In the genomic region with DNA sequence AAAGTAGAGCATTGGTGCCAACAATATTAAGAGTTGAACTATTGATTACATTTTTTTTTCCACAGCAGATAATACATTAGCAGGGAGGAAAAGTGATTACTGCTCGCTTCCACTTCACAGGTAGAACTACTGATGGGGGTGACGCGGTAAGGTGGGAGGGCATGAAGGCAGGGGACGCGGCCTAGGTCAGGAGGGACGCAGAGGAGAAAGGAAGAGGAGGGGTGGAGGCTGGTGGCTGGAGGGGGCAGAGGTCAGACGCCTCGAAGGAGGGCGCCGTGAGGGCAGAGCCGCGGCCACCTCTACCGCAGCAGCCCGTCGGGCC, we compare ENCODE assay signal across 8 cellular contexts. TPM values are rescaled to one million over a fixed set of nuclear protein-coding genes. Genes with fewer than 3 reads are reported as not detected.
DNase-seq lines count a peak whose midpoint lies in the region; ATAC-seq lines count a peak whose summit lies in the region.

No MANE protein-coding gene starts in this region.

- peak overlapping the region; percentile 75 for H3K4me3 Mint-ChIP-seq in activated CD4-positive, alpha-beta memory T cell treated with anti-CD3 and anti-CD28 coated beads, Interleukin-2, amount 10 ng/mL, durations not matched to agents 7 days and 5 days
- peak overlapping the region; percentile 78 to 89 (median 81) for H3K4me3 Mint-ChIP-seq in immature natural killer cell

- no peaks in the 10 kb centered on the region for H3K9me3 Mint-ChIP-seq in activated CD4-positive, alpha-beta memory T cell treated with anti-CD3 and anti-CD28 coated beads, Interleukin-2, amount 10 ng/mL, durations not matched to agents 7 days and 5 days
- H3K9me3 Mint-ChIP-seq in immature natural killer cell, result no peaks in the 10 kb centered on the region

- ATAC-seq in activated CD4-positive, CD25-positive, alpha-beta regulatory T cell treated with anti-CD3 and anti-CD28 coated beads, Interleukin-2, amount 50 U/mL, for 24 hours, result peak; percentile 19 to 25
- ATAC-seq in HG03045 (IDR thresholded peaks at IDR 0.05; ENCODE audit: unreplicated experiment), result no peak

- peaks cover 8% of the 10 kb centered on the region for H3K27me3 Mint-ChIP-seq in activated CD4-positive, alpha-beta memory T cell treated with anti-CD3 and anti-CD28 coated beads, Interleukin-2, amount 10 ng/mL, durations not matched to agents 7 days and 5 days
- H3K27me3 Mint-ChIP-seq in immature natural killer cell (ENCODE audit: low read depth in 3 of 3), result peaks cover 3 to 10% (median 7%) of the 10 kb centered on the region in 3 donors

- peak overlapping the region; percentile 71 for H3K27ac Mint-ChIP-seq in activated CD4-positive, alpha-beta memory T cell treated with anti-CD3 and anti-CD28 coated beads, Interleukin-2, amount 10 ng/mL, durations not matched to agents 7 days and 5 days
- peak overlapping the region; percentile 42 to 96 (median 87) for H3K27ac Mint-ChIP-seq in immature natural killer cell

- H3K4me1 Mint-ChIP-seq in activated CD4-positive, alpha-beta memory T cell treated with anti-CD3 and anti-CD28 coated beads, Interleukin-2, amount 10 ng/mL, durations not matched to agents 7 days and 5 days, result peaks cover 24% of the 10 kb centered on the region
- peaks cover 19 to 25% of the 10 kb centered on the region in 2 donors for H3K4me1 Mint-ChIP-seq in immature natural killer cell

- CTCF ChIA-PET in activated CD4-positive, alpha-beta memory T cell treated with anti-CD3 and anti-CD28 coated beads, Interleukin-2, amount 10 ng/mL, durations not matched to agents 7 days and 5 days (lab: Charles Lee), result interaction anchor here (0.6 to 2.6 kb wide), 5 partner anchors 10 to 225 kb away, joined by 3 to 19 read pairs (median 5); partner anchors contain the start of gene HSPH1

- H3K27ac ChIP-seq in temporal lobe (ENCODE audit: low read depth, low read length), result peak overlapping the region; percentile 56

- H3K36me3 Mint-ChIP-seq in activated CD4-positive, alpha-beta memory T cell treated with anti-CD3 and anti-CD28 coated beads, Interleukin-2, amount 10 ng/mL, durations not matched to agents 7 days and 5 days (ENCODE audit: low read depth), result no peaks in the 10 kb centered on the region
- H3K36me3 Mint-ChIP-seq in immature natural killer cell, result peaks cover 0 to 3% (median 0%) of the 10 kb centered on the region in 3 donors

- POLR2A ChIA-PET in activated CD4-positive, alpha-beta memory T cell treated with anti-CD3 and anti-CD28 coated beads, Interleukin-2, amount 10 ng/mL, durations not matched to agents 7 days and 5 days (lab: Charles Lee), result interaction anchor here (0.6 to 1.9 kb wide), 6 partner anchors 10 to 155 kb away, joined by 3 to 13 read pairs (median 3); no protein-coding TSS in a partner anchor

- no peak for DNase-seq in activated CD4-positive, CD25-positive, alpha-beta regulatory T cell (lab: John Stamatoyannopoulos, UW)
- DNase-seq in activated CD4-positive, alpha-beta memory T cell treated with anti-CD3 and anti-CD28 coated beads, Interleukin-2, amount 10 ng/mL, durations not matched to agents 7 days and 5 days, result no peak
- DNase-seq in immature natural killer cell (no peak), GF-D8 (lab: John Stamatoyannopoulos, UW) (no peak)
- no peak for DNase-seq in stimulated activated CD4-positive, alpha-beta T cell treated with anti-CD3 and anti-CD28 coated beads, Interleukin-2, amount 100 ng/mL, for 24 hours

RNA-seq across cellular contexts. Expression of gene B3GLCT, which starts 0.3 kb away (rescaled TPM):
- total RNA-seq in activated CD4-positive, alpha-beta memory T cell treated with anti-CD3 and anti-CD28 coated beads, Interleukin-2, amount 10 ng/mL, durations not matched to agents 7 days and 5 days, result 1 to 10 TPM; 4.6 to 4.7 TPM
- 10 to 100 TPM in 1 of 3 donors, 1 to 10 TPM in 2; 9.0 to 16.9 (median 9.8) TPM for polyA plus RNA-seq in immature natural killer cell
- 9.6 TPM for total RNA-seq in temporal lobe

RNA-seq across cellular contexts. Expression of gene HSPH1, which starts 37.8 kb away (rescaled TPM):
- 100 to 1,000 TPM in 1 of 2 experiments, 10 to 100 TPM in 1; 95.4 to 103 TPM for total RNA-seq in activated CD4-positive, alpha-beta memory T cell treated with anti-CD3 and anti-CD28 coated beads, Interleukin-2, amount 10 ng/mL, durations not matched to agents 7 days and 5 days
- 10 to 100 TPM; 19.4 to 44.8 (median 20.3) TPM for polyA plus RNA-seq in immature natural killer cell
- total RNA-seq in temporal lobe, result 94.7 TPM
